9 cellular contexts compared by ENCODE assay signal in genomic region chr1:108719654-108720435, GRCh38. TPM values are rescaled to one million over a fixed set of nuclear protein-coding genes. Genes with fewer than 3 reads are reported as not detected.
DNase-seq lines count a peak whose midpoint lies in the region; ATAC-seq and TF ChIP-seq lines count a peak whose summit lies in the region.
"Had no signal": no experiment of that assay in that cellular context is flagged by ENCODE, and none has a peak within 500 bp of the region (broad histone marks: within the 10 kb centered on the region; RNA-seq: fewer than 3 reads in every experiment).

No MANE protein-coding gene starts in this region.

- ATAC-seq in HG02588 (IDR thresholded peaks at IDR 0.05; ENCODE audit: unreplicated experiment), result no peak
- no peak for ATAC-seq in left colon

- DNase-seq in AG10803 (ENCODE audit: low read depth), result peak; percentile 83
- peak; percentile 87 for DNase-seq in HT1080 (ENCODE audit: low read depth)
- peak; percentile 81 for DNase-seq in astrocyte of the spinal cord (ENCODE audit: low read depth, low spot score)
- DNase-seq in lung microvascular endothelial cell (ENCODE audit: low read depth in 2 of 2), result peak; percentile 31 to 62
- DNase-seq in NCI-H524 (lab: John Stamatoyannopoulos, UW), result no peak
- no peak for DNase-seq in activated effector memory CD4-positive, alpha-beta T cell treated with Interleukin-2 at 50 U/mL for 16 hours
- DNase-seq in left colon, result no peak
- DNase-seq: stimulated activated CD4-positive, alpha-beta T cell treated with anti-CD3 and anti-CD28 coated beads, Interleukin-4, amount 100 ng/mL, for 1 hour had no signal

- TF ChIP-seq CTCF in AG10803 (conservative IDR thresholded peaks at IDR 0.05; ENCODE audit: low read length), result no peak
- no peak for TF ChIP-seq CTCF in astrocyte of the spinal cord (IDR thresholded peaks at IDR 0.05; ENCODE audit: low read depth, low read length)

- H3K4me3 ChIP-seq in AG10803 (ENCODE audit: low read length), result no peak overlapping the region
- no peak overlapping the region for H3K4me3 ChIP-seq in astrocyte of the spinal cord (ENCODE audit: low read depth, low read length)

- in situ Hi-C loops in astrocyte of the spinal cord (cut with HindIII; ENCODE audit: low sequenced_read_pairs), result no loop called here

- intact Hi-C loops in left colon (cut with DNase I, micrococcal nuclease), result no loop called here

RNA-seq across cellular contexts. Expression of gene FNDC7, which starts 7.1 kb away (rescaled TPM):
- not detected in 2 replicates for total RNA-seq in HT1080 (2014; rRNA removed; shearing (Covaris generic))
- polyA plus RNA-seq in HT1080 (2015; cell fraction: cytosol; rRNA removed), result 0.07 TPM in 1 of 2 replicates, not detected in the other
- 0.09 TPM in 1 of 2 replicates, not detected in the other for polyA plus RNA-seq in HT1080 (2015; cell fraction: nucleus; rRNA removed)
- total RNA-seq in lung microvascular endothelial cell (under 0.01 TPM in 1 of 2 replicates, not detected in the other), left colon (not detected)

RNA-seq across cellular contexts. Expression of gene STXBP3, which starts 26.6 kb away (rescaled TPM):
- 20.5 and 22.2 TPM in 2 replicates for total RNA-seq in HT1080 (2014; rRNA removed; shearing (Covaris generic))
- 34.0 and 40.0 TPM in 2 replicates for polyA plus RNA-seq in HT1080 (2015; cell fraction: cytosol; rRNA removed)
- polyA plus RNA-seq in HT1080 (2015; cell fraction: nucleus; rRNA removed), result 73.3 and 77.3 TPM in 2 replicates
- total RNA-seq in lung microvascular endothelial cell, result 27.0 and 53.0 TPM in 2 replicates
- 10 to 100 TPM; 59.0 to 75.5 TPM for total RNA-seq in left colon

RNA-seq across cellular contexts. Expression of gene PRPF38B, which starts 27.7 kb away (rescaled TPM):
- total RNA-seq in HT1080 (2014; rRNA removed; shearing (Covaris generic)), result 24.0 and 32.8 TPM in 2 replicates
- 25.3 and 29.3 TPM in 2 replicates for polyA plus RNA-seq in HT1080 (2015; cell fraction: cytosol; rRNA removed)
- polyA plus RNA-seq in HT1080 (2015; cell fraction: nucleus; rRNA removed), result 162 and 179 TPM in 2 replicates
- total RNA-seq in lung microvascular endothelial cell (5.9 and 9.9 TPM in 2 replicates), left colon (10 to 100 TPM; 25.5 to 31.0 TPM)

RNA-seq across cellular contexts. Expression of gene HENMT1, which starts 59.0 kb away (rescaled TPM):
- total RNA-seq in HT1080 (2014; rRNA removed; shearing (Covaris generic)), result not detected in 2 replicates
- polyA plus RNA-seq in HT1080 (2015; cell fraction: cytosol; rRNA removed), result 0.07 TPM in 1 of 2 replicates, not detected in the other
- not detected in 2 replicates for polyA plus RNA-seq in HT1080 (2015; cell fraction: nucleus; rRNA removed)
- total RNA-seq in lung microvascular endothelial cell (0.87 and 1.6 TPM in 2 replicates), left colon (1 to 10 TPM; 6.6 to 7.3 TPM)

Comparison
In these comparisons a context has a peak if more than half of its experiments do, and no peak if none do; other contexts are left out.
1. DNase-seq: peak in AG10803 (single experiment), HT1080 (single experiment), astrocyte of the spinal cord (single experiment) and lung microvascular endothelial cell (2 of 2); none in NCI-H524 (0 of 2), activated effector memory CD4-positive, alpha-beta T cell treated with Interleukin-2 at 50 U/mL for 16 hours (single experiment) and left colon (0 of 2).